ENCODE assay signal across 14 cellular contexts in the genomic region with DNA sequence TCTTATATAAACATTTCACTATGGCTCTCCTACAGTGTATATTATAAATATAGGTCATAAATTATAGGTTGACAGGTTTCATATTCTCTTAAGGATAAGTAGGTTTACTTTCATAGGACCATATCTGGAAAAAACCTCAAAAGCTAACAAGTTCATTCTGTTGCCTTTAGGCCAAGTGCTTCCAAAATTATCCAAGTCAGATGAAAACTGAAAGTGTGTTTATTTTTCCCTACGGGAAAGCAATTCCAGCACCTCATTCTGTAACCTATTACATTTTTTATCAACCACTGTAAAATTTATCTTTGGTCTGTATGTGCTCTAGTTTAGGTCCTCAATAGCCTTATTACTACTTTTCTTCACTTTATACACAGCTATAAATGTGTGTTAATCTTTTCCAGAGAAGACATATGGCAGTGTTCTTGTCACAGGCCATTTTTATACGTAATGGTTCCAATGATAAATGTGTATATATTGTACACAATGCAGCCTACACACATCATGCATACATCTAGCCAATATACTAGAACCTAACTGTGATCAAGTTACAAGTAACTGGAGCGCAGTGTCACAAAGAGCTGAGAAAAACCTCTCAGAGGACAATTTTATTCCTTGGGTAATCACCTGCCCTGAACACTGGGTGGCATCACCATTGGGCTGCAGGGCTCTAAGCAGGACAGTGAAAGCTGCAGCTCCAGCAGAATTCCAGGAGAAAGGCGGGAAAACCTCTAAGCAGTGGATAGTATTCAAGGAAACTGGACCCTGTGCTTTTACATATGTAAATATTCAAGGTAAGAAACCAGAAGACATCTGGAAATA.
DNase-seq lines count a peak whose midpoint lies in the region; ATAC-seq and TF ChIP-seq lines count a peak whose summit lies in the region.
"Had no signal": no experiment of that assay in that cellular context is flagged by ENCODE, and none has a peak within 500 bp of the region (broad histone marks: within the 10 kb centered on the region; RNA-seq: fewer than 3 reads in every experiment).

No MANE protein-coding gene starts in this region.

- ATAC-seq in SK-N-SH treated with all-trans-retinoic acid at 6 μM for 48 hours: 0 out of 3 replicates have a peak, but pooled peaks have one; percentile 31

- H3K9me3 ChIP-seq in iPS DF 6.9 (ENCODE audit: control insufficient read depth, insufficient read depth, low read length): no peaks in the 10 kb centered on the region
- H3K9me3 ChIP-seq: BE2C had no signal

- no peaks in the 10 kb centered on the region for H3K36me3 Mint-ChIP-seq in HFFc6 (ENCODE audit: low read depth)

- H3K27ac Mint-ChIP-seq in HFFc6: no peak overlapping the region
- H3K27ac Mint-ChIP-seq: activated naive CD4-positive, alpha-beta T cell treated with anti-CD3 and anti-CD28 coated beads, Interleukin-2, amount 50 U/mL, for 24 hours had no signal

- in situ Hi-C loops in ACHN (cut with HindIII; ENCODE audit: low pct_ligation_motif_present, low pct_unique_long_range_greater_than_20kb, low sequenced_read_pairs): no loop called here

- H3K27me3 ChIP-seq in iPS DF 6.9 (ENCODE audit: control insufficient read depth, insufficient read depth, low read length): no peaks in the 10 kb centered on the region
- H3K27me3 ChIP-seq: BE2C had no signal

- H3K27me3 Mint-ChIP-seq in HFFc6 (ENCODE audit: insufficient read depth): no peaks in the 10 kb centered on the region
- H3K27me3 Mint-ChIP-seq: activated naive CD4-positive, alpha-beta T cell treated with anti-CD3 and anti-CD28 coated beads, Interleukin-2, amount 50 U/mL, for 24 hours had no signal

- WGBS in iPS DF 6.9 (ENCODE audit: insufficient coverage, insufficient read length): no CpG with 5 or more reads among the region's 4 CpGs

- H3K4me3 ChIP-seq in iPS DF 6.9 (ENCODE audit: low read length): no peak overlapping the region

- peak; percentile 42 for TF ChIP-seq CTCF in HFFc6 (IDR thresholded peaks at IDR 0.05)

- H3K4me1 Mint-ChIP-seq in HFFc6 (ENCODE audit: low read depth): no peaks in the 10 kb centered on the region
- H3K4me1 Mint-ChIP-seq: activated naive CD4-positive, alpha-beta T cell treated with anti-CD3 and anti-CD28 coated beads, Interleukin-2, amount 50 U/mL, for 24 hours had no signal

- no peaks in the 10 kb centered on the region for H3K36me3 ChIP-seq in iPS DF 6.9 (ENCODE audit: control insufficient read depth, insufficient read depth, low read length)
- H3K36me3 ChIP-seq: BE2C had no signal

- no peaks in the 10 kb centered on the region for H3K4me1 ChIP-seq in iPS DF 6.9 (ENCODE audit: control insufficient read depth, insufficient read depth, low read length)
- H3K4me1 ChIP-seq: BE2C had no signal

- no peak overlapping the region for H3K27ac ChIP-seq in iPS DF 6.9 (ENCODE audit: low read length)

- no peak overlapping the region for H3K4me3 Mint-ChIP-seq in HFFc6
- H3K4me3 Mint-ChIP-seq: activated naive CD4-positive, alpha-beta T cell treated with anti-CD3 and anti-CD28 coated beads, Interleukin-2, amount 50 U/mL, for 24 hours had no signal

- H3K9me3 Mint-ChIP-seq in HFFc6: peaks cover 4% of the 10 kb centered on the region; the same call in 1 of the 2 replicates

- DNase-seq in ACHN: peak; percentile 13
- DNase-seq in HFFc6: peak; percentile 4
- peak; percentile 22 for DNase-seq in iPS DF 6.9 (ENCODE audit: low read depth, low spot score)
- no peak for DNase-seq in GM19240 (ENCODE audit: insufficient read length, low spot score)
- no peak for DNase-seq in hepatic stellate cell (ENCODE audit: low spot score)
- DNase-seq in central memory CD4-positive, alpha-beta T cell: no peak
- DNase-seq in AG20443 (ENCODE audit: low spot score): no peak
- DNase-seq: BE2C, foreskin melanocyte, occipital lobe, OCI-M1, T1000 had no signal

TF ChIP-seq in SK-N-SH treated with all-trans-retinoic acid at 6 μM for 48 hours, 23 proteins besides CTCF, POLR2A, EP300 and RAD21:
- TF ChIP-seq TCF4 (CRISPR knock-in tag; IDR thresholded peaks at IDR 0.05; ENCODE audit: borderline replicate concordance): no peak
- no peak for TF ChIP-seq OSR1 (CRISPR knock-in tag; IDR thresholded peaks at IDR 0.05)
- no peak for TF ChIP-seq BACH2 (CRISPR knock-in tag; IDR thresholded peaks at IDR 0.05; ENCODE audit: borderline replicate concordance)
- no peak for TF ChIP-seq PPARA (CRISPR knock-in tag; IDR thresholded peaks at IDR 0.05; ENCODE audit: borderline replicate concordance)
- TF ChIP-seq POU6F1 (CRISPR knock-in tag; IDR thresholded peaks at IDR 0.05; ENCODE audit: borderline replicate concordance, low read depth): no peak
- no peak for TF ChIP-seq ZNF70 (CRISPR knock-in tag; IDR thresholded peaks at IDR 0.05)
- no peak for TF ChIP-seq ISL1 (CRISPR knock-in tag; IDR thresholded peaks at IDR 0.05)
- TF ChIP-seq CREB5 (CRISPR knock-in tag; IDR thresholded peaks at IDR 0.05; ENCODE audit: low read depth): no peak
- TF ChIP-seq CSDC2 (CRISPR knock-in tag; IDR thresholded peaks at IDR 0.05): no peak
- no peak for TF ChIP-seq TOX (CRISPR knock-in tag; IDR thresholded peaks at IDR 0.05; ENCODE audit: borderline replicate concordance)
- no peak for TF ChIP-seq SNAI2 (CRISPR knock-in tag; IDR thresholded peaks at IDR 0.05)
- TF ChIP-seq, protein P1, sequence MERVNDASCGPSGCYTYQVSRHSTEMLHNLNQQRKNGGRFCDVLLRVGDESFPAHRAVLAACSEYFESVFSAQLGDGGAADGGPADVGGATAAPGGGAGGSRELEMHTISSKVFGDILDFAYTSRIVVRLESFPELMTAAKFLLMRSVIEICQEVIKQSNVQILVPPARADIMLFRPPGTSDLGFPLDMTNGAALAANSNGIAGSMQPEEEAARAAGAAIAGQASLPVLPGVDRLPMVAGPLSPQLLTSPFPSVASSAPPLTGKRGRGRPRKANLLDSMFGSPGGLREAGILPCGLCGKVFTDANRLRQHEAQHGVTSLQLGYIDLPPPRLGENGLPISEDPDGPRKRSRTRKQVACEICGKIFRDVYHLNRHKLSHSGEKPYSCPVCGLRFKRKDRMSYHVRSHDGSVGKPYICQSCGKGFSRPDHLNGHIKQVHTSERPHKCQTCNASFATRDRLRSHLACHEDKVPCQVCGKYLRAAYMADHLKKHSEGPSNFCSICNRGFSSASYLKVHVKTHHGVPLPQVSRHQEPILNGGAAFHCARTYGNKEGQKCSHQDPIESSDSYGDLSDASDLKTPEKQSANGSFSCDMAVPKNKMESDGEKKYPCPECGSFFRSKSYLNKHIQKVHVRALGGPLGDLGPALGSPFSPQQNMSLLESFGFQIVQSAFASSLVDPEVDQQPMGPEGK (CRISPR knock-in tag; IDR thresholded peaks at IDR 0.05; ENCODE audit: borderline replicate concordance): no peak
- TF ChIP-seq ZFP3 (CRISPR knock-in tag; IDR thresholded peaks at IDR 0.05): no peak
- TF ChIP-seq ZNF565 (CRISPR knock-in tag; conservative IDR thresholded peaks at IDR 0.05; ENCODE audit: low read depth): no peak
- no peak for TF ChIP-seq CSRNP3 (CRISPR knock-in tag; IDR thresholded peaks at IDR 0.05)
- TF ChIP-seq RARB (CRISPR knock-in tag; IDR thresholded peaks at IDR 0.05): no peak
- no peak for TF ChIP-seq ZNF8 (CRISPR knock-in tag; IDR thresholded peaks at IDR 0.05)
- no peak for TF ChIP-seq ESRRG (CRISPR knock-in tag; IDR thresholded peaks at IDR 0.05)
- no peak for TF ChIP-seq ZFP30 (CRISPR knock-in tag; IDR thresholded peaks at IDR 0.05)
TF ChIP-seq in SK-N-SH treated with all-trans-retinoic acid at 6 μM for 48 hours: peak in this region for 0.

Comparison
In these comparisons a context has a peak if more than half of its experiments do, and no peak if none do; other contexts are left out.
1. DNase-seq: peak in ACHN (single experiment), HFFc6 (single experiment) and iPS DF 6.9 (single experiment); none in GM19240 (single experiment), hepatic stellate cell (single experiment), central memory CD4-positive, alpha-beta T cell (single experiment) and AG20443 (single experiment).